ENCODE assay signal across 1 cellular context in genomic region chr12:105317942-105318614, GRCh38.
A peak's percentile ranks its signal among the peaks of the same experiment; 100 is the strongest.
TF ChIP-seq lines count a peak whose summit lies in the region.

No MANE protein-coding gene starts in this region.

TF ChIP-seq in HepG2, 621 proteins besides CTCF, POLR2A, EP300 and RAD21 (continued from another document and continues in another):
- TF ChIP-seq ZNF605 (CRISPR knock-in tag; IDR thresholded peaks at IDR 0.05) (no peak), ZNF800 (CRISPR knock-in tag; IDR thresholded peaks at IDR 0.05) (no peak), FOXM1 (CRISPR knock-in tag; IDR thresholded peaks at IDR 0.05) (no peak), SMYD3 (CRISPR knock-in tag; IDR thresholded peaks at IDR 0.05) (no peak), ZNF350 (CRISPR knock-in tag; IDR thresholded peaks at IDR 0.05; ENCODE audit: borderline replicate concordance, low read depth) (no peak), TFAP4 (IDR thresholded peaks at IDR 0.05; ENCODE audit: borderline replicate concordance, low read depth) (0 out of 2 replicates have a peak, but pooled peaks have one; percentile 10), FOXA3 (CRISPR knock-in tag; IDR thresholded peaks at IDR 0.05) (0 out of 2 replicates have a peak, but pooled peaks have one; percentile 22), SCMH1 (CRISPR knock-in tag; IDR thresholded peaks at IDR 0.05; ENCODE audit: borderline replicate concordance) (no peak), CEBPZ (IDR thresholded peaks at IDR 0.05; ENCODE audit: low read length) (no peak), ZBTB25 (CRISPR knock-in tag; IDR thresholded peaks at IDR 0.05) (no peak), ZNF644 (CRISPR knock-in tag; IDR thresholded peaks at IDR 0.05; ENCODE audit: low read depth) (no peak), PPARG (CRISPR knock-in tag; conservative IDR thresholded peaks at IDR 0.05) (no peak), ZNF383 (CRISPR knock-in tag; IDR thresholded peaks at IDR 0.05; ENCODE audit: borderline replicate concordance) (no peak), ZKSCAN8 (CRISPR knock-in tag; IDR thresholded peaks at IDR 0.05; ENCODE audit: borderline replicate concordance) (no peak), TBX3 (IDR thresholded peaks at IDR 0.05; ENCODE audit: borderline replicate concordance) (peak; percentile 81; the same call in 1 of the 2 replicates), ZNF788 (CRISPR knock-in tag; IDR thresholded peaks at IDR 0.05; ENCODE audit: borderline replicate concordance) (no peak), FLYWCH1 (CRISPR knock-in tag; IDR thresholded peaks at IDR 0.05) (no peak), HMGA1 (CRISPR knock-in tag; conservative IDR thresholded peaks at IDR 0.05) (no peak), ATAD3A (CRISPR knock-in tag; IDR thresholded peaks at IDR 0.05) (no peak), ZNF138 (CRISPR knock-in tag; IDR thresholded peaks at IDR 0.05; ENCODE audit: low read depth) (no peak), XBP1 (CRISPR knock-in tag; IDR thresholded peaks at IDR 0.05) (no peak), BCLAF1 (IDR thresholded peaks at IDR 0.05) (no peak), ZNF143 (CRISPR knock-in tag; IDR thresholded peaks at IDR 0.05) (no peak), HINFP (CRISPR knock-in tag; IDR thresholded peaks at IDR 0.05; ENCODE audit: low read depth) (no peak), ZNF878 (CRISPR knock-in tag; IDR thresholded peaks at IDR 0.05) (no peak), DBP (CRISPR knock-in tag; IDR thresholded peaks at IDR 0.05; ENCODE audit: not compliant biosample characterization) (no peak), ZNF646 (CRISPR knock-in tag; IDR thresholded peaks at IDR 0.05) (no peak), ZNF619 (CRISPR knock-in tag; IDR thresholded peaks at IDR 0.05) (no peak), GLMP (CRISPR knock-in tag; IDR thresholded peaks at IDR 0.05; ENCODE audit: borderline replicate concordance) (no peak), KMT2B (CRISPR knock-in tag; IDR thresholded peaks at IDR 0.05) (no peak), YEATS4 (CRISPR knock-in tag; IDR thresholded peaks at IDR 0.05; ENCODE audit: borderline replicate concordance) (no peak), ZBTB3 (CRISPR knock-in tag; IDR thresholded peaks at IDR 0.05; ENCODE audit: borderline replicate concordance, low read depth) (no peak), MYNN (CRISPR knock-in tag; IDR thresholded peaks at IDR 0.05; ENCODE audit: low read depth) (no peak), BCL3 (CRISPR knock-in tag; IDR thresholded peaks at IDR 0.05) (no peak), POLR2G (IDR thresholded peaks at IDR 0.05; ENCODE audit: low read depth, low read length) (no peak), ZNF678 (CRISPR knock-in tag; IDR thresholded peaks at IDR 0.05) (no peak), DR1 (CRISPR knock-in tag; IDR thresholded peaks at IDR 0.05) (no peak), NFKB2 (CRISPR knock-in tag; IDR thresholded peaks at IDR 0.05; ENCODE audit: borderline replicate concordance) (no peak)
